In the genomic region with DNA sequence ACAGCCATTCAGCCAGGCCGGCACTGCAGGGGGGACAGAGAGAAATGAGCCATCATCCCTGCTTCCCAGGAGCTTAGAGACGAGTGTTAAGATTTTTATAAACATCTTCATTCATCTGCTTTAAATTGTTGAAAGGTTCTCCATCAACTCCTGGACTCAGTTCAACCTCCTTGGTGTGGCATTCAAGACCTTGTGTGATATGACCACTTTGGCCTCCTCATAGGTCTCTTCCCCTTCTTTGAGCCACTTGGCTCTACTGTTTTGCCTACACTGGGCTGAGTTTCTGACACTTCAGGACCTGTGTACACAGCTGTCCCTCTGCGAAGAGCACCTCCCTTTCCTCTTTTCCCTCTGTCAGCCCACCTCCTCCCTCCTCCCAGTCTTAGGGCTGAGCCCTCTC, we compare ENCODE assay signal across 27 cellular contexts. TPM values are rescaled to one million over a fixed set of nuclear protein-coding genes. Genes with fewer than 3 reads are reported as not detected.
"Had no signal": no experiment of that assay in that cellular context is flagged by ENCODE, and none has a peak within 500 bp of the region (broad histone marks: within the 10 kb centered on the region; RNA-seq: fewer than 3 reads in every experiment).

No MANE protein-coding gene starts in this region.

- H3K27ac ChIP-seq: Peyer's patch, RWPE1, VCaP had no signal

- H3K4me3 Mint-ChIP-seq: activated CD8-positive, alpha-beta T cell treated with anti-CD3 and anti-CD28 coated beads, Interleukin-2, amount 10 ng/mL, durations not matched to agents 7 days and 5 days; activated naive CD4-positive, alpha-beta T cell treated with anti-CD3 and anti-CD28 coated beads, Interleukin-2, amount 50 U/mL, for 24 hours; brain; central memory CD8-positive, alpha-beta T cell; T-cell had no signal

- H3K9me3 ChIP-seq: Peyer's patch had no signal

- DNase-seq: activated CD4-positive, alpha-beta T cell treated with anti-CD3 and anti-CD28 coated beads for 4 hours; activated CD8-positive, alpha-beta memory T cell treated with anti-CD3 and anti-CD28 coated beads, Interleukin-2, amount 50 U/mL, for 48 hours; activated CD8-positive, alpha-beta T cell treated with anti-CD3 and anti-CD28 coated beads, Interleukin-2, amount 10 ng/mL, durations not matched to agents 7 days and 5 days; activated T-cell treated with anti-CD3 and anti-CD28 coated beads, Interleukin-2, amount 50 U/mL, for 1 hour; amygdala; KBM-7; NCI-H1048; NCI-H1694; NCI-H2029; NCI-H2107; NCI-H2171 treated with DMSO at 0.1 percent for 48 hours; NCI-H345; NCI-H510A; NCI-H526 treated with DMSO at 0.1 percent for 48 hours; Peyer's patch; Right ventricle myocardium superior; T-cell had no signal

- H3K4me3 ChIP-seq: Peyer's patch had no signal

- ATAC-seq: activated CD8-positive, alpha-beta T cell treated with anti-CD3 and anti-CD28 coated beads, Interleukin-2, amount 10 ng/mL, durations not matched to agents 7 days and 5 days; T-cell had no signal

- H3K9me3 Mint-ChIP-seq: activated naive CD4-positive, alpha-beta T cell treated with anti-CD3 and anti-CD28 coated beads, Interleukin-2, amount 50 U/mL, for 24 hours; brain; central memory CD8-positive, alpha-beta T cell; T-cell had no signal

- H3K36me3 Mint-ChIP-seq: activated naive CD4-positive, alpha-beta T cell treated with anti-CD3 and anti-CD28 coated beads, Interleukin-2, amount 50 U/mL, for 24 hours; brain; T-cell had no signal

- H3K4me1 Mint-ChIP-seq: central memory CD8-positive, alpha-beta T cell had no signal

- H3K36me3 ChIP-seq: Peyer's patch had no signal

- H3K27ac Mint-ChIP-seq: activated CD8-positive, alpha-beta T cell treated with anti-CD3 and anti-CD28 coated beads, Interleukin-2, amount 10 ng/mL, durations not matched to agents 7 days and 5 days; activated naive CD4-positive, alpha-beta T cell treated with anti-CD3 and anti-CD28 coated beads, Interleukin-2, amount 50 U/mL, for 24 hours; T-cell had no signal

RNA-seq across cellular contexts. Expression of a gene that starts 4.3 kb away (rescaled TPM):
- total RNA-seq: activated CD8-positive, alpha-beta T cell treated with anti-CD3 and anti-CD28 coated beads, Interleukin-2, amount 10 ng/mL, durations not matched to agents 7 days and 5 days; LHCN-M2 had no signal

RNA-seq across cellular contexts. Expression of a gene that starts 39.8 kb away (rescaled TPM):
- total RNA-seq: activated CD8-positive, alpha-beta T cell treated with anti-CD3 and anti-CD28 coated beads, Interleukin-2, amount 10 ng/mL, durations not matched to agents 7 days and 5 days; astrocyte; LHCN-M2; M059J; Peyer's patch; Right ventricle myocardium superior; SK-MEL-5; T-cell; T-helper 2 cell treated with Interferon-gamma antibody and Interleukin-4, amounts not matched to agents 100 ng/mL and 5 ng/mL, for 36 hours had no signal
